Comparison of ENCODE assay signal across 1 cellular context in genomic region chr20:3539708-3540107, GRCh38.
TF ChIP-seq lines count a peak whose summit lies in the region.

No MANE protein-coding gene starts in this region.

TF ChIP-seq in HepG2, 621 proteins besides CTCF, POLR2A, EP300 and RAD21 (continued from another document):
- TF ChIP-seq, protein P1, sequence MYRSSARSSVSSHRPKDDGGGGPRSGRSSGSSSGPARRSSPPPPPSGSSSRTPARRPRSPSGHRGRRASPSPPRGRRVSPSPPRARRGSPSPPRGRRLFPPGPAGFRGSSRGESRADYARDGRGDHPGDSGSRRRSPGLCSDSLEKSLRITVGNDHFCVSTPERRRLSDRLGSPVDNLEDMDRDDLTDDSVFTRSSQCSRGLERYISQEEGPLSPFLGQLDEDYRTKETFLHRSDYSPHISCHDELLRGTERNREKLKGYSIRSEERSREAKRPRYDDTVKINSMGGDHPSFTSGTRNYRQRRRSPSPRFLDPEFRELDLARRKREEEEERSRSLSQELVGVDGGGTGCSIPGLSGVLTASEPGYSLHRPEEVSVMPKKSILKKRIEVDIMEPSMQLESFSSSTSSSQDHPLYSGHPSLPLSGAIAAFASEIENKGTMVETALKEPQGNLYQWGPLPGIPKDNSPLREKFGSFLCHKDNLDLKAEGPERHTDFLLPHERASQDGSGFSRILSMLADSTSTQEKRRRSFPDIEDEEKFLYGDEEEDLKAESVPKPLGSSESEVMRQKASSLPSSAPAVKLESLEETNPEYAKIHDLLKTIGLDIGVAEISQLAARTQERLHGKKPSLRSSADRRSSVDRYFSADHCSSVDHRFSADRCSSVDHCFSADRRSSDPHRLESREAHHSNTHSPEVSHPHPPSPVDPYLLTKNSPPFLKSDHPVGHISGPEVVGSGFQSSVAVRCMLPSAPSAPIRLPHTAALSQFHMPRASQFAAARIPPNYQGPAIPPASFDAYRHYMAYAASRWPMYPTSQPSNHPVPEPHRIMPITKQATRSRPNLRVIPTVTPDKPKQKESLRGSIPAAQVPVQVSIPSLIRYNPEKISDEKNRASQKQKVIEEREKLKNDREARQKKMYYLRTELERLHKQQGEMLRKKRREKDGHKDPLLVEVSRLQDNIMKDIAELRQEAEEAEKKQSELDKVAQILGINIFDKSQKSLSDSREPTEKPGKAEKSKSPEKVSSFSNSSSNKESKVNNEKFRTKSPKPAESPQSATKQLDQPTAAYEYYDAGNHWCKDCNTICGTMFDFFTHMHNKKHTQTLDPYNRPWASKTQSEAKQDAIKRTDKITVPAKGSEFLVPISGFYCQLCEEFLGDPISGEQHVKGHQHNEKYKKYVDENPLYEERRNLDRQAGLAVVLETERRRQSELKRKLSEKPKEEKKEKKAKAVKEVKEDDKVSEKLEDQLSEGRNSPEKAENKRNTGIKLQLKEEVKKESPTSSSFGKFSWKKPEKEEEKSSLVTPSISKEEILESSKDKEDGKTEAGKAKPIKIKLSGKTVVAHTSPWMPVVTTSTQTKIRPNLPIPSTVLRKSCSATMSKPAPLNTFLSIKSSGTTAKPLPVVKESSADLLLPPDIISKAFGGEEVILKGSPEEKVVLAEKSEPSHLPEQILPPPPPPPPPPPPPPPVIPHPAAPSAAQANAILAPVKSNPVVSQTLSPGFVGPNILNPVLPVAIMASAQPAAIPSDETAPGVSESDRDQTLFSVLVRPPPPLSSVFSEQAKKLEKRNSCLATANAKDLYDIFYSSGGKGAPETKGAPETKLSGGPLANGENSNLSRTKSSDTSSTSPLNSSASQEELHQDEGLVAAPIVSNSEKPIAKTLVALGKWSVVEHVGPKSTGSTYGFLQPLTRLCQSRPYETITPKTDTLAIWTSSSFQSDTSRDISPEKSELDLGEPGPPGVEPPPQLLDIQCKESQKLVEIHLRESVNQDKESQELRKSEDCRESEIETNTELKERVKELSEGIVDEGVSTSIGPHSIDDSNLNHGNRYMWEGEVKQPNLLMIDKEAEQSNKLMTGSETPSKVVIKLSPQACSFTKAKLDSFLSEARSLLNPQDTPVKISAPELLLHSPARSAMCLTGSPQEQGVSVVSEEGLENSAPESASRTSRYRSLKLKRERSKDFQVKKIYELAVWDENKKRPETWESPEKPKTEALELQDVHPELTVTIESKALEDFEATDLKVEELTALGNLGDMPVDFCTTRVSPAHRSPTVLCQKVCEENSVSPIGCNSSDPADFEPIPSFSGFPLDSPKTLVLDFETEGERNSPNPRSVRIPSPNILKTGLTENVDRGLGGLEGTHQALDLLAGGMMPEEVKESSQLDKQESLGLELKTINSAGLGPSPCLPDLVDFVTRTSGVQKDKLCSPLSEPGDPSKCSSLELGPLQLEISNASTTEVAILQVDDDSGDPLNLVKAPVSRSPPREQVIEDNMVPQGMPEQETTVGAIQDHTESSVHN (CRISPR knock-in tag; IDR thresholded peaks at IDR 0.05), result no peak
- TF ChIP-seq ZNF790 (CRISPR knock-in tag; IDR thresholded peaks at IDR 0.05; ENCODE audit: borderline replicate concordance) (no peak), TCF7 (IDR thresholded peaks at IDR 0.05; ENCODE audit: low read depth) (no peak), KDM4B (CRISPR knock-in tag; IDR thresholded peaks at IDR 0.05) (no peak)
TF ChIP-seq in HepG2: peak in this region for 0.
